1 cellular context compared by ENCODE assay signal in the genomic region with DNA sequence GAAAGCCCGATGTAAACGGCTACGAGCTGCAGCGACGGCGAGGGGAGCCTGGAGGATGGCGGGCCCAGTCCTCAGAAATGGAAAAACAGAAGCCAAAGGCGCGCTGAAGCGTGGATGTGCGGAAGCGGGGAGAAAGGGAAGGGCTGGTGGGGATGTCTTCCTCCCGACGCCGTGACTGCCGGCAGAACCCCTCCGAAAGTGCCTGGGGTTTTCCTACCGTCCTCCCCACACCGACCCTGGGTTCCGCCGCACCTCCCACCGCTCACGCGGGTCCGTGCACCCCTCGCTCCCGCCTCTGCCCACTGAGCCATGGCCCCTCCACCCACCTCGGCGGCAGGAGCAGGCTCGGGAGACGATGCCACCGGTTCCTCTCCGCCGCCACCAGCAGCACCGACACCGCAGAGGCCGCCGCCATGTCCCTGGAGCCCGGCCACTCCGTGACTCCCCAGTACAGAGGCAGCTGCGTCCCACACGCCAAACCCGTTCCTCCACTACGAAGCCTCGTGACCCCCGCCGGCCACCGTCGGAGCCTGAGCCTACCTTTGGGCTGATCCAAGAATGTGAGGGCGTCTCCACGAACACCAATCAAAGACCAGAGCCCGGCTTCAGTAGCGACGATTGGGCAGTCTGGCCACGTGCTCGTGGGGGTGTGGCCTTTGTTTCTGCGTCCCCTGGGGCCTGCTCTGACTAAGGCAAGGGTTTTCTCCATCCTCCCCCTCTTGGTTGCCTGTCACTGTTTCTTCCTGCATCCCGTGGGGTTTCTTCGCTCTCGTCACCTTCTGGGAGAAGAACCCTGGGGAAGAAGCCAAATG.
TF ChIP-seq lines count a peak whose summit lies in the region.

A gene (minus strand): TSS at position 471 of the 812 bp plus-strand sequence. CDS start 56 bp downstream, at position 415.

TF ChIP-seq in HCT116, 20 proteins besides CTCF, POLR2A, EP300 and RAD21 (continued from another document):
- TF ChIP-seq, protein P1, sequence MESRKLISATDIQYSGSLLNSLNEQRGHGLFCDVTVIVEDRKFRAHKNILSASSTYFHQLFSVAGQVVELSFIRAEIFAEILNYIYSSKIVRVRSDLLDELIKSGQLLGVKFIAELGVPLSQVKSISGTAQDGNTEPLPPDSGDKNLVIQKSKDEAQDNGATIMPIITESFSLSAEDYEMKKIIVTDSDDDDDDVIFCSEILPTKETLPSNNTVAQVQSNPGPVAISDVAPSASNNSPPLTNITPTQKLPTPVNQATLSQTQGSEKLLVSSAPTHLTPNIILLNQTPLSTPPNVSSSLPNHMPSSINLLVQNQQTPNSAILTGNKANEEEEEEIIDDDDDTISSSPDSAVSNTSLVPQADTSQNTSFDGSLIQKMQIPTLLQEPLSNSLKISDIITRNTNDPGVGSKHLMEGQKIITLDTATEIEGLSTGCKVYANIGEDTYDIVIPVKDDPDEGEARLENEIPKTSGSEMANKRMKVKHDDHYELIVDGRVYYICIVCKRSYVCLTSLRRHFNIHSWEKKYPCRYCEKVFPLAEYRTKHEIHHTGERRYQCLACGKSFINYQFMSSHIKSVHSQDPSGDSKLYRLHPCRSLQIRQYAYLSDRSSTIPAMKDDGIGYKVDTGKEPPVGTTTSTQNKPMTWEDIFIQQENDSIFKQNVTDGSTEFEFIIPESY (IDR thresholded peaks at IDR 0.05; ENCODE audit: extremely low read depth, insufficient replicate concordance, low read length): peak; percentile 79
- TF ChIP-seq EZH2phosphoT487 (IDR thresholded peaks at IDR 0.05; ENCODE audit: borderline replicate concordance) (no peak), EGR1 (IDR thresholded peaks at IDR 0.05; ENCODE audit: low read depth) (peak; percentile 52; the same call in 1 of the 2 replicates), FOSL1 (IDR thresholded peaks at IDR 0.05; ENCODE audit: low read depth) (peak; percentile 36), SP1 (IDR thresholded peaks at IDR 0.05; ENCODE audit: low read depth) (peak; percentile 99), ZFX (IDR thresholded peaks at IDR 0.05) (peak; percentile 25; the same call in 1 of the 2 replicates), CBX3 (IDR thresholded peaks at IDR 0.05; ENCODE audit: low read depth) (peak; percentile 82), SRF (IDR thresholded peaks at IDR 0.05; ENCODE audit: low read depth) (peak; percentile 39; the same call in 1 of the 2 replicates), EZH2 (IDR thresholded peaks at IDR 0.05) (no peak), TCF7L2 (IDR thresholded peaks at IDR 0.05; ENCODE audit: borderline replicate concordance, extremely low read depth, insufficient read depth, insufficient read length) (peak; percentile 52), ELF1 (IDR thresholded peaks at IDR 0.05; ENCODE audit: borderline replicate concordance, low read depth) (no peak), CEBPB (IDR thresholded peaks at IDR 0.05; ENCODE audit: low read depth) (no peak), SIN3A (IDR thresholded peaks at IDR 0.05; ENCODE audit: low read depth) (peak; percentile 99), ZNF274 (IDR thresholded peaks at IDR 0.05; ENCODE audit: low read depth, low read length) (no peak), YY1 (IDR thresholded peaks at IDR 0.05; ENCODE audit: extremely low read depth, insufficient replicate concordance, low read depth, low read length) (peak; percentile 67), POLR2AphosphoS5 (IDR thresholded peaks at IDR 0.05; ENCODE audit: low read depth, low read length) (peak; percentile 84)
- TF ChIP-seq, protein P2, sequence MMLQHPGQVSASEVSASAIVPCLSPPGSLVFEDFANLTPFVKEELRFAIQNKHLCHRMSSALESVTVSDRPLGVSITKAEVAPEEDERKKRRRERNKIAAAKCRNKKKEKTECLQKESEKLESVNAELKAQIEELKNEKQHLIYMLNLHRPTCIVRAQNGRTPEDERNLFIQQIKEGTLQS (IDR thresholded peaks at IDR 0.05): no peak
- TF ChIP-seq, protein P3, sequence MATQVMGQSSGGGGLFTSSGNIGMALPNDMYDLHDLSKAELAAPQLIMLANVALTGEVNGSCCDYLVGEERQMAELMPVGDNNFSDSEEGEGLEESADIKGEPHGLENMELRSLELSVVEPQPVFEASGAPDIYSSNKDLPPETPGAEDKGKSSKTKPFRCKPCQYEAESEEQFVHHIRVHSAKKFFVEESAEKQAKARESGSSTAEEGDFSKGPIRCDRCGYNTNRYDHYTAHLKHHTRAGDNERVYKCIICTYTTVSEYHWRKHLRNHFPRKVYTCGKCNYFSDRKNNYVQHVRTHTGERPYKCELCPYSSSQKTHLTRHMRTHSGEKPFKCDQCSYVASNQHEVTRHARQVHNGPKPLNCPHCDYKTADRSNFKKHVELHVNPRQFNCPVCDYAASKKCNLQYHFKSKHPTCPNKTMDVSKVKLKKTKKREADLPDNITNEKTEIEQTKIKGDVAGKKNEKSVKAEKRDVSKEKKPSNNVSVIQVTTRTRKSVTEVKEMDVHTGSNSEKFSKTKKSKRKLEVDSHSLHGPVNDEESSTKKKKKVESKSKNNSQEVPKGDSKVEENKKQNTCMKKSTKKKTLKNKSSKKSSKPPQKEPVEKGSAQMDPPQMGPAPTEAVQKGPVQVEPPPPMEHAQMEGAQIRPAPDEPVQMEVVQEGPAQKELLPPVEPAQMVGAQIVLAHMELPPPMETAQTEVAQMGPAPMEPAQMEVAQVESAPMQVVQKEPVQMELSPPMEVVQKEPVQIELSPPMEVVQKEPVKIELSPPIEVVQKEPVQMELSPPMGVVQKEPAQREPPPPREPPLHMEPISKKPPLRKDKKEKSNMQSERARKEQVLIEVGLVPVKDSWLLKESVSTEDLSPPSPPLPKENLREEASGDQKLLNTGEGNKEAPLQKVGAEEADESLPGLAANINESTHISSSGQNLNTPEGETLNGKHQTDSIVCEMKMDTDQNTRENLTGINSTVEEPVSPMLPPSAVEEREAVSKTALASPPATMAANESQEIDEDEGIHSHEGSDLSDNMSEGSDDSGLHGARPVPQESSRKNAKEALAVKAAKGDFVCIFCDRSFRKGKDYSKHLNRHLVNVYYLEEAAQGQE (IDR thresholded peaks at IDR 0.05; ENCODE audit: low read depth): no peak
- TF ChIP-seq, protein P4, sequence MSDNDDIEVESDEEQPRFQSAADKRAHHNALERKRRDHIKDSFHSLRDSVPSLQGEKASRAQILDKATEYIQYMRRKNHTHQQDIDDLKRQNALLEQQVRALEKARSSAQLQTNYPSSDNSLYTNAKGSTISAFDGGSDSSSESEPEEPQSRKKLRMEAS (IDR thresholded peaks at IDR 0.05): peak; percentile 98
